8 cellular contexts compared by ENCODE assay signal in the genomic region with DNA sequence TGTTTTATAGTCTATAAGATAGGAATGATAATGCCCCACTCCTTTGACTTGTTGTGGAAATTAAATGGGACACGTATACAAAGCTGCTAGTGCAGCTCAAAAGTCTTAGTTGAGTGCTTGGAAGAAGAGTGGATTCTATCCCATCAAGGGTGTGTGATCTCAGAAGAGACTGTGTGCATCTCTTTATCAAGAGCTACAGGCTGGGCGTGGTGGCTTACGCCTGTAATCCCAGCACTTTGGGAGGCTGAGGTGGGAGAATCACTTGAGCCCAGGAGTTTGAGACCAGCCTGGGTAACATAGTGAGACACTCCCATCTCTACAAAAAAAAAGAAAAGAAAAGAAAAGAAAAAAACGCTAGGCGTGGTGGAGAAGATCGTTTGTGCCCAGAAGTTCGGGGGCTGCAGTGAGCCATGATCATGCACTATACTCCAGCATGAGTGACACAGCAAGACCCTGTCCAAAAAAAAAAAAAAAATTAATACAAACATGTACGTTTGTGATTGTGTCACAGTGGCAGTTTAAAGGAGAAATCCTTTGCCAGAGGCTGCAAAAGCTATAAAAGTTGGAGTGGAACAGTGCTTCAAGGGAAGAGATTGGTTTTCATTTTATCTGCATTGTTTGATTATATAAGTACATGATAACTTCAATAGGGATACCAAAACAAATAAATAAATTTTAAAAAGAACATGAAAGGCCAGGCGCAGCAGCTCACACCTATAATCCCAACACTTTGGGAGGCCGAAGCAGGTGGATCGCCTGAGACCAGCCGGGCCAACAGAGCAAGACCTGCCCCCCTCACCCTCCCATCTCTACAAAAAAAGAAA. TPM values are rescaled to one million over a fixed set of nuclear protein-coding genes. Genes with fewer than 3 reads are reported as not detected.
DNase-seq lines count a peak whose midpoint lies in the region; ATAC-seq and TF ChIP-seq lines count a peak whose summit lies in the region.

No MANE protein-coding gene starts in this region.

- no peaks in the 10 kb centered on the region for H3K9me3 ChIP-seq in PC-9 (ENCODE audit: insufficient read depth, low read depth)

- H3K4me1 Mint-ChIP-seq in progenitor cell of endocrine pancreas (ENCODE audit: low read depth): peaks cover 29% of the 10 kb centered on the region

- H3K36me3 Mint-ChIP-seq in progenitor cell of endocrine pancreas (ENCODE audit: insufficient read depth): peaks cover 4% of the 10 kb centered on the region

- H3K27me3 ChIP-seq in PC-9 (ENCODE audit: insufficient read depth, low read depth): no peaks in the 10 kb centered on the region

- H3F3A ChIP-seq in PC-9 (ENCODE audit: insufficient read depth, low read depth): peaks cover 23% of the 10 kb centered on the region

- H3K9me2 ChIP-seq in PC-9 (ENCODE audit: insufficient read depth): no peaks in the 10 kb centered on the region

- H3K27ac ChIP-seq in PC-9: peak overlapping the region; percentile 43; the same call in 1 of the 2 replicates

- H2AFZ ChIP-seq in PC-9: peak overlapping the region; percentile 85

- POLR2A ChIA-PET in PC-9 (lab: Charles Lee; ENCODE audit: unreplicated experiment): interaction anchor here (0.7 kb wide), 2 partner anchors 94 to 228 kb away, joined by 3 to 12 read pairs; no protein-coding TSS in a partner anchor

- no peak for ATAC-seq in GM21786 (IDR thresholded peaks at IDR 0.05; ENCODE audit: unreplicated experiment)
- no peak for ATAC-seq in HG02970 (IDR thresholded peaks at IDR 0.05; ENCODE audit: low FRiP score, unreplicated experiment)
- no peak for ATAC-seq in HG03354 (IDR thresholded peaks at IDR 0.05; ENCODE audit: poor library complexity, severe bottlenecking, unreplicated experiment)

- H3K4me2 ChIP-seq in PC-9: peak overlapping the region; percentile 87

- CTCF ChIA-PET in PC-9 (lab: Charles Lee): no interaction called here

- no peaks in the 10 kb centered on the region for H3K27me3 Mint-ChIP-seq in progenitor cell of endocrine pancreas

- H3K4me1 ChIP-seq in PC-9 (replicated peaks; ENCODE audit: insufficient read depth): peaks cover 28% of the 10 kb centered on the region

- intact Hi-C loops in PC-9 (cut with micrococcal nuclease; ENCODE audit: unreplicated experiment): loop anchor here (5.0 to 10.0 kb wide), 2 partner anchors 390 to 678 kb away; partner anchors contain the start of gene INTS14

- H3K27ac Mint-ChIP-seq in progenitor cell of endocrine pancreas: peak overlapping the region; percentile 96

- no peaks in the 10 kb centered on the region for H3K9me3 Mint-ChIP-seq in progenitor cell of endocrine pancreas (ENCODE audit: low read depth)

- TF ChIP-seq CTCF in PC-9 (conservative IDR thresholded peaks at IDR 0.05) (no peak), epithelial cell of proximal tubule (conservative IDR thresholded peaks at IDR 0.05; ENCODE audit: low read depth, low read length) (no peak), progenitor cell of endocrine pancreas (IDR thresholded peaks at IDR 0.05; ENCODE audit: unreplicated experiment) (no peak)

- DNase-seq in PC-9 (no peak), epithelial cell of proximal tubule (ENCODE audit: low read depth) (no peak), progenitor cell of endocrine pancreas (ENCODE audit: low spot score, unreplicated experiment) (no peak), NCI-H510A (lab: John Stamatoyannopoulos, UW) (no peak)

- H3K4me3 ChIP-seq in GM08714 (ENCODE audit: low read length) (peak overlapping the region; percentile 65), PC-9 (peak overlapping the region; percentile 52), epithelial cell of proximal tubule (ENCODE audit: low read depth, low read length) (peak overlapping the region; percentile 74)

- H3K79me2 ChIP-seq in PC-9 (ENCODE audit: low read depth): peaks cover 19% of the 10 kb centered on the region

- no peaks in the 10 kb centered on the region for H4K20me1 ChIP-seq in PC-9 (ENCODE audit: insufficient read depth)

- H3K4me3 Mint-ChIP-seq in progenitor cell of endocrine pancreas (ENCODE audit: low read depth): peak overlapping the region; percentile 77

- BruUV-seq in PC-9 (replicated peaks; lab: Mats Ljungman, UMichigan): TSS peak; percentile 64

- H3K36me3 ChIP-seq in PC-9 (ENCODE audit: low read depth): no peaks in the 10 kb centered on the region

RNA-seq across cellular contexts. Expression of gene DIS3L, which starts 0.9 kb away (rescaled TPM):
- total RNA-seq in PC-9 (2021) (27.7 and 31.2 TPM in 2 replicates), epithelial cell of proximal tubule (15.9 and 26.0 TPM in 2 replicates), progenitor cell of endocrine pancreas (51.1 and 53.7 TPM in 2 replicates)

RNA-seq across cellular contexts. Expression of gene MEGF11, which starts 38.9 kb away (rescaled TPM):
- not detected in 2 replicates for total RNA-seq in PC-9 (2021)
- total RNA-seq in epithelial cell of proximal tubule: 0.65 and 3.7 TPM in 2 replicates
- total RNA-seq in progenitor cell of endocrine pancreas: 0.60 and 1.2 TPM in 2 replicates
